ENCODE assay signal across 18 cellular contexts in genomic region chr20:3572151-3572550, GRCh38.
"Had no signal": no experiment of that assay in that cellular context is flagged by ENCODE, and none has a peak within 500 bp of the region (broad histone marks: within the 10 kb centered on the region; RNA-seq: fewer than 3 reads in every experiment).

No MANE protein-coding gene starts in this region.

- H3K27me3 Mint-ChIP-seq: activated CD4-positive, alpha-beta T cell treated with anti-CD3 and anti-CD28 coated beads, Interleukin-2, amount 10 ng/mL, durations not matched to agents 7 days and 5 days; activated naive CD8-positive, alpha-beta T cell treated with anti-CD3 and anti-CD28 coated beads, Interleukin-2, amount 10 ng/mL, durations not matched to agents 7 days and 5 days; naive thymus-derived CD8-positive, alpha-beta T cell; stimulated activated naive B cell treated with anti-CD40 and anti-IgM and Interleukin-4, amounts not matched to agents 10 μg/mL and 1 μg/mL and 100 μg/mL, for 72 hours had no signal

- H3K27ac Mint-ChIP-seq: activated CD4-positive, alpha-beta T cell treated with anti-CD3 and anti-CD28 coated beads, Interleukin-2, amount 10 ng/mL, durations not matched to agents 7 days and 5 days; activated naive CD8-positive, alpha-beta T cell treated with anti-CD3 and anti-CD28 coated beads, Interleukin-2, amount 10 ng/mL, durations not matched to agents 7 days and 5 days; immature natural killer cell; naive thymus-derived CD8-positive, alpha-beta T cell; stimulated activated naive B cell treated with anti-CD40 and anti-IgM and Interleukin-4, amounts not matched to agents 10 μg/mL and 1 μg/mL and 100 μg/mL, for 72 hours had no signal

- ATAC-seq: left cardiac atrium; naive thymus-derived CD8-positive, alpha-beta T cell; right cardiac atrium; stimulated activated naive B cell treated with anti-CD40 and anti-IgM and Interleukin-4, amounts not matched to agents 10 μg/mL and 1 μg/mL and 100 μg/mL, for 72 hours had no signal

- H3K4me1 ChIP-seq: transverse colon had no signal

- DNase-seq: activated CD4-positive, alpha-beta T cell treated with anti-CD3 and anti-CD28 coated beads, Interleukin-2, amount 10 ng/mL, durations not matched to agents 7 days and 5 days; activated CD4-positive, CD25-positive, alpha-beta regulatory T cell; activated effector memory CD4-positive, alpha-beta T cell treated with Interleukin-2 at 50 U/mL for 16 hours; activated naive CD8-positive, alpha-beta T cell treated with anti-CD3 and anti-CD28 coated beads, Interleukin-2, amount 10 ng/mL, durations not matched to agents 7 days and 5 days; activated T-cell treated with anti-CD3 and anti-CD28 coated beads for 4 hours; effector memory CD4-positive, alpha-beta T cell; immature natural killer cell; left cardiac atrium; naive thymus-derived CD8-positive, alpha-beta T cell; right cardiac atrium; stimulated activated CD4-positive, alpha-beta T cell treated with anti-CD3 and anti-CD28 coated beads, Interleukin-1b, Interleukin-23, amount 100 ng/mL, for 48 hours; stimulated activated naive B cell treated with anti-CD40 and anti-IgM and Interleukin-4, amounts not matched to agents 10 μg/mL and 1 μg/mL and 100 μg/mL, for 72 hours; substantia nigra; T-helper 2 cell; transverse colon had no signal

- H3K4me1 Mint-ChIP-seq: activated CD4-positive, alpha-beta T cell treated with anti-CD3 and anti-CD28 coated beads, Interleukin-2, amount 10 ng/mL, durations not matched to agents 7 days and 5 days; activated naive CD8-positive, alpha-beta T cell treated with anti-CD3 and anti-CD28 coated beads, Interleukin-2, amount 10 ng/mL, durations not matched to agents 7 days and 5 days; naive thymus-derived CD8-positive, alpha-beta T cell; stimulated activated naive B cell treated with anti-CD40 and anti-IgM and Interleukin-4, amounts not matched to agents 10 μg/mL and 1 μg/mL and 100 μg/mL, for 72 hours had no signal

- H3K9me3 Mint-ChIP-seq: activated CD4-positive, alpha-beta T cell treated with anti-CD3 and anti-CD28 coated beads, Interleukin-2, amount 10 ng/mL, durations not matched to agents 7 days and 5 days; activated naive CD8-positive, alpha-beta T cell treated with anti-CD3 and anti-CD28 coated beads, Interleukin-2, amount 10 ng/mL, durations not matched to agents 7 days and 5 days; immature natural killer cell; naive thymus-derived CD8-positive, alpha-beta T cell; stimulated activated naive B cell treated with anti-CD40 and anti-IgM and Interleukin-4, amounts not matched to agents 10 μg/mL and 1 μg/mL and 100 μg/mL, for 72 hours had no signal

- H3K27me3 ChIP-seq: neutrophil, transverse colon had no signal

- H3K9me3 ChIP-seq: neutrophil, transverse colon had no signal

- H3K4me3 Mint-ChIP-seq: activated CD4-positive, alpha-beta T cell treated with anti-CD3 and anti-CD28 coated beads, Interleukin-2, amount 10 ng/mL, durations not matched to agents 7 days and 5 days; activated naive CD8-positive, alpha-beta T cell treated with anti-CD3 and anti-CD28 coated beads, Interleukin-2, amount 10 ng/mL, durations not matched to agents 7 days and 5 days; immature natural killer cell; naive thymus-derived CD8-positive, alpha-beta T cell; stimulated activated naive B cell treated with anti-CD40 and anti-IgM and Interleukin-4, amounts not matched to agents 10 μg/mL and 1 μg/mL and 100 μg/mL, for 72 hours had no signal

- H3K4me3 ChIP-seq: coronary artery, lung, transverse colon had no signal

- H3K27ac ChIP-seq: coronary artery, neutrophil, transverse colon had no signal
